1 cellular context compared by ENCODE assay signal in genomic region chr2:96769816-96770215, GRCh38.
TF ChIP-seq lines count a peak whose summit lies in the region.

No MANE protein-coding gene starts in this region.

TF ChIP-seq in HepG2, 621 proteins besides CTCF, POLR2A, EP300 and RAD21 (continued from another document):
- TF ChIP-seq ZNF687 (CRISPR knock-in tag; IDR thresholded peaks at IDR 0.05): peak; percentile 68
- peak; percentile 70; the same call in 1 of the 2 replicates for TF ChIP-seq TGIF2 (CRISPR knock-in tag; IDR thresholded peaks at IDR 0.05)
- TF ChIP-seq SAP130 (CRISPR knock-in tag; IDR thresholded peaks at IDR 0.05; ENCODE audit: low read depth): peak; percentile 62
- TF ChIP-seq ZBTB43 (CRISPR knock-in tag; conservative IDR thresholded peaks at IDR 0.05): no peak
- TF ChIP-seq HOXA3 (CRISPR knock-in tag; IDR thresholded peaks at IDR 0.05): no peak
- TF ChIP-seq CEBPG (CRISPR knock-in tag; IDR thresholded peaks at IDR 0.05): peak; percentile 24; the same call in 1 of the 2 replicates
- TF ChIP-seq RBAK (CRISPR knock-in tag; IDR thresholded peaks at IDR 0.05): no peak
- TF ChIP-seq TFDP2 (CRISPR knock-in tag; IDR thresholded peaks at IDR 0.05): 0 out of 2 replicates have a peak, but pooled peaks have one; percentile 20
- no peak for TF ChIP-seq SRSF4 (IDR thresholded peaks at IDR 0.05; ENCODE audit: low read depth, low read length, poor library complexity, severe bottlenecking)
- no peak for TF ChIP-seq NPAS2 (CRISPR knock-in tag; IDR thresholded peaks at IDR 0.05; ENCODE audit: borderline replicate concordance)
- no peak for TF ChIP-seq NCOA1 (CRISPR knock-in tag; IDR thresholded peaks at IDR 0.05)
- peak; percentile 31; the same call in 1 of the 2 replicates for TF ChIP-seq BHLHE40 (IDR thresholded peaks at IDR 0.05; ENCODE audit: low read length)
- TF ChIP-seq NBN (conservative IDR thresholded peaks at IDR 0.05): no peak
- TF ChIP-seq BCL3 (CRISPR knock-in tag; IDR thresholded peaks at IDR 0.05): 0 out of 2 replicates have a peak, but pooled peaks have one; percentile 13
- TF ChIP-seq ZNF547 (CRISPR knock-in tag; IDR thresholded peaks at IDR 0.05): 0 out of 2 replicates have a peak, but pooled peaks have one; percentile 6
